2 cellular contexts compared by ENCODE assay signal in the genomic region with DNA sequence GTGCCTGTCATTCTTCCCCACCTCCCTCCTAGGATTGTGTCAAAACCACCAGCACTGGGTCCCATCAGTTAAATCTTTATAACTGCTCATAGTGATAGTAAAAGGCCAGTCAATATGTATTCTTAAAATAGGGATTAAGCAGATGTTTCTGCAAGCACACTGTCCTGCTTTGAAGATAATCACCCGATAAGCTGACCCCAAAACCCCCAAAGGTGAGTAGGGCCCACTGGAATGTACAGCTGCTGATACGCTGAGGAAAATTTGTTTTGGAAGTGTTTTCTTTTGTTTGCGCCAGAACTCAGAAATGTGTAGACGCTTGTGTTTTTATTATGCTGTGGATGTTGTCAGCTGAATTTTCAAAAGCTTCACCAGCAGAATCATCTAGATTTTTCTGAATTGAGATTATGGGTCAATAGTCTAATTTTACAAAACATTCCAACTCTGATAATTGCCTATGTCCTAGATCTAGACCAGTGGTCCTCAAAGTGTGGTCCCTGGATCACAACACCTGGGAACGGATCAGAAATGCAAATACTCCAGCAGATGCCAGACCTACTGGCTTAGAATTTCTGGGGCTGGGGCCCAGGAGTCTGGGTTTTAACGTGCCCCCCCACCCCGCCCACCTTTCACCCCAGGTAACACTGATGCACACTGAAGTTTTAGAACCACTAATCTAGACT.
TF ChIP-seq lines count a peak whose summit lies in the region.

No MANE protein-coding gene starts in this region.

TF ChIP-seq in HCT116, 20 proteins besides CTCF, POLR2A, EP300 and RAD21:
- no peak for TF ChIP-seq EGR1 (IDR thresholded peaks at IDR 0.05; ENCODE audit: low read depth)
- TF ChIP-seq SRF (IDR thresholded peaks at IDR 0.05; ENCODE audit: low read depth), result no peak
- TF ChIP-seq, protein P1, sequence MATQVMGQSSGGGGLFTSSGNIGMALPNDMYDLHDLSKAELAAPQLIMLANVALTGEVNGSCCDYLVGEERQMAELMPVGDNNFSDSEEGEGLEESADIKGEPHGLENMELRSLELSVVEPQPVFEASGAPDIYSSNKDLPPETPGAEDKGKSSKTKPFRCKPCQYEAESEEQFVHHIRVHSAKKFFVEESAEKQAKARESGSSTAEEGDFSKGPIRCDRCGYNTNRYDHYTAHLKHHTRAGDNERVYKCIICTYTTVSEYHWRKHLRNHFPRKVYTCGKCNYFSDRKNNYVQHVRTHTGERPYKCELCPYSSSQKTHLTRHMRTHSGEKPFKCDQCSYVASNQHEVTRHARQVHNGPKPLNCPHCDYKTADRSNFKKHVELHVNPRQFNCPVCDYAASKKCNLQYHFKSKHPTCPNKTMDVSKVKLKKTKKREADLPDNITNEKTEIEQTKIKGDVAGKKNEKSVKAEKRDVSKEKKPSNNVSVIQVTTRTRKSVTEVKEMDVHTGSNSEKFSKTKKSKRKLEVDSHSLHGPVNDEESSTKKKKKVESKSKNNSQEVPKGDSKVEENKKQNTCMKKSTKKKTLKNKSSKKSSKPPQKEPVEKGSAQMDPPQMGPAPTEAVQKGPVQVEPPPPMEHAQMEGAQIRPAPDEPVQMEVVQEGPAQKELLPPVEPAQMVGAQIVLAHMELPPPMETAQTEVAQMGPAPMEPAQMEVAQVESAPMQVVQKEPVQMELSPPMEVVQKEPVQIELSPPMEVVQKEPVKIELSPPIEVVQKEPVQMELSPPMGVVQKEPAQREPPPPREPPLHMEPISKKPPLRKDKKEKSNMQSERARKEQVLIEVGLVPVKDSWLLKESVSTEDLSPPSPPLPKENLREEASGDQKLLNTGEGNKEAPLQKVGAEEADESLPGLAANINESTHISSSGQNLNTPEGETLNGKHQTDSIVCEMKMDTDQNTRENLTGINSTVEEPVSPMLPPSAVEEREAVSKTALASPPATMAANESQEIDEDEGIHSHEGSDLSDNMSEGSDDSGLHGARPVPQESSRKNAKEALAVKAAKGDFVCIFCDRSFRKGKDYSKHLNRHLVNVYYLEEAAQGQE (IDR thresholded peaks at IDR 0.05; ENCODE audit: low read depth), result no peak
- TF ChIP-seq, protein P2, sequence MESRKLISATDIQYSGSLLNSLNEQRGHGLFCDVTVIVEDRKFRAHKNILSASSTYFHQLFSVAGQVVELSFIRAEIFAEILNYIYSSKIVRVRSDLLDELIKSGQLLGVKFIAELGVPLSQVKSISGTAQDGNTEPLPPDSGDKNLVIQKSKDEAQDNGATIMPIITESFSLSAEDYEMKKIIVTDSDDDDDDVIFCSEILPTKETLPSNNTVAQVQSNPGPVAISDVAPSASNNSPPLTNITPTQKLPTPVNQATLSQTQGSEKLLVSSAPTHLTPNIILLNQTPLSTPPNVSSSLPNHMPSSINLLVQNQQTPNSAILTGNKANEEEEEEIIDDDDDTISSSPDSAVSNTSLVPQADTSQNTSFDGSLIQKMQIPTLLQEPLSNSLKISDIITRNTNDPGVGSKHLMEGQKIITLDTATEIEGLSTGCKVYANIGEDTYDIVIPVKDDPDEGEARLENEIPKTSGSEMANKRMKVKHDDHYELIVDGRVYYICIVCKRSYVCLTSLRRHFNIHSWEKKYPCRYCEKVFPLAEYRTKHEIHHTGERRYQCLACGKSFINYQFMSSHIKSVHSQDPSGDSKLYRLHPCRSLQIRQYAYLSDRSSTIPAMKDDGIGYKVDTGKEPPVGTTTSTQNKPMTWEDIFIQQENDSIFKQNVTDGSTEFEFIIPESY (IDR thresholded peaks at IDR 0.05; ENCODE audit: extremely low read depth, insufficient replicate concordance, low read length), result no peak
- no peak for TF ChIP-seq ELF1 (IDR thresholded peaks at IDR 0.05; ENCODE audit: borderline replicate concordance, low read depth)
- TF ChIP-seq SP1 (IDR thresholded peaks at IDR 0.05; ENCODE audit: low read depth), result no peak
- no peak for TF ChIP-seq CEBPB (IDR thresholded peaks at IDR 0.05; ENCODE audit: low read depth)
- TF ChIP-seq ZFX (IDR thresholded peaks at IDR 0.05), result no peak
- no peak for TF ChIP-seq FOSL1 (IDR thresholded peaks at IDR 0.05; ENCODE audit: low read depth)
- no peak for TF ChIP-seq EZH2phosphoT487 (IDR thresholded peaks at IDR 0.05; ENCODE audit: borderline replicate concordance)

TF ChIP-seq in endothelial cell of umbilical vein, 7 proteins besides CTCF, POLR2A, EP300 and RAD21:
- no peak for TF ChIP-seq POLR2AphosphoS5 (IDR thresholded peaks at IDR 0.05; ENCODE audit: insufficient read depth, low read depth, low read length)
- no peak for TF ChIP-seq EZH2 (IDR thresholded peaks at IDR 0.05; ENCODE audit: borderline replicate concordance, low read depth, low read length, severe bottlenecking)
- no peak for TF ChIP-seq FOS (IDR thresholded peaks at IDR 0.05; ENCODE audit: borderline replicate concordance, insufficient read depth, low read length)
- TF ChIP-seq MYC (IDR thresholded peaks at IDR 0.05; ENCODE audit: low read depth, low read length), result no peak
- TF ChIP-seq JUN (IDR thresholded peaks at IDR 0.05; ENCODE audit: borderline replicate concordance, insufficient read depth, insufficient read length, low read depth), result no peak
- no peak for TF ChIP-seq GATA2 (IDR thresholded peaks at IDR 0.05; ENCODE audit: insufficient read depth, insufficient read length, low read depth, low read length)
- TF ChIP-seq, protein P3, sequence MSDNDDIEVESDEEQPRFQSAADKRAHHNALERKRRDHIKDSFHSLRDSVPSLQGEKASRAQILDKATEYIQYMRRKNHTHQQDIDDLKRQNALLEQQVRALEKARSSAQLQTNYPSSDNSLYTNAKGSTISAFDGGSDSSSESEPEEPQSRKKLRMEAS (IDR thresholded peaks at IDR 0.05; ENCODE audit: insufficient read depth, insufficient read length), result no peak
TF ChIP-seq in endothelial cell of umbilical vein: peak in this region for 0.
